22 cellular contexts compared by ENCODE assay signal in the genomic region with DNA sequence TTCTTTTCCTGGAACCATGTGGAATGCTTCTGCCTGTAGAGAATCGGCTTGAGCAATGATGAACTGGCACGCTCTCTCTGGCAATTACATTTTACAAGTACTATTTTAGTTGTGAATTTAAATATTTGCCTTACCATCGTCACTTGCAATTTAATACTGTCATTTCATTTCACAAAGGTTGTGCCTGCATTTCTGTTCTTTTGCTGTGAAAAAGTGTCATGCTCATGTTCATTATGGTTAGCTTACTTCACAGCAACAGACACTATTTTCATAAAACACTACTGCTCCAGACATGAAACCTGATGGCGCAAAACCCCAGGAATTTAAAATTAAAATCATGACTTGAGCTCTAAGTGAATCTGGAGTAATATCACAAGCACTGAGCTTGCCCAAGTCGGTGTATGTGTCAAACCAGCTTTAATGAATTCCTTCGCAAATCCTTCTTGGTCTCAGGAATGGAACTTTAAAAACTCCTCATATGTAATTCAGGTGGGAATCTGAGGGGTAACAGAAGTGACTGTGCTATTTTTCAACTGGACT. TPM values are rescaled to one million over a fixed set of nuclear protein-coding genes. Genes with fewer than 3 reads are reported as not detected.
"Had no signal": no experiment of that assay in that cellular context is flagged by ENCODE, and none has a peak within 500 bp of the region (broad histone marks: within the 10 kb centered on the region; RNA-seq: fewer than 3 reads in every experiment).

No MANE protein-coding gene starts in this region.

- H3K4me1 ChIP-seq: neural progenitor cell, prostate gland had no signal

- H3K4me3 ChIP-seq: coronary artery, hepatocyte, mucosa of descending colon, neural progenitor cell, prostate gland, upper lobe of right lung had no signal

- H2AFZ ChIP-seq: hepatocyte, neural progenitor cell had no signal

- H3K27me3 Mint-ChIP-seq: activated CD4-positive, alpha-beta memory T cell treated with anti-CD3 and anti-CD28 coated beads, Interleukin-2, amount 10 ng/mL, durations not matched to agents 7 days and 5 days; activated CD8-positive, alpha-beta memory T cell treated with anti-CD3 and anti-CD28 coated beads, Interleukin-2, amount 10 ng/mL, durations not matched to agents 7 days and 5 days; central memory CD8-positive, alpha-beta T cell; naive B cell; stimulated activated memory B cell treated with anti-CD40 and anti-IgM and Interleukin-4, amounts not matched to agents 10 μg/mL and 1 μg/mL and 100 μg/mL, for 72 hours had no signal

- DNase-seq: activated CD4-positive, alpha-beta memory T cell treated with anti-CD3 and anti-CD28 coated beads, Interleukin-2, amount 10 ng/mL, durations not matched to agents 7 days and 5 days; activated CD4-positive, alpha-beta T cell treated with anti-CD3 and anti-CD28 coated beads for 48 hours; activated CD4-positive, CD25-positive, alpha-beta regulatory T cell; activated CD8-positive, alpha-beta memory T cell treated with anti-CD3 and anti-CD28 coated beads, Interleukin-2, amount 10 ng/mL, durations not matched to agents 7 days and 5 days; aorta; brain microvascular endothelial cell; effector CD4-positive, alpha-beta T cell; left cardiac atrium; mesenchymal stem cell; mucosa of descending colon; naive B cell; right cardiac atrium; stimulated activated CD4-positive, alpha-beta T cell treated with anti-CD3 and anti-CD28 coated beads, Interleukin-4, amount 100 ng/mL, for 24 hours; T-helper 9 cell; upper lobe of right lung had no signal

- H3K4me3 Mint-ChIP-seq: activated CD4-positive, alpha-beta memory T cell treated with anti-CD3 and anti-CD28 coated beads, Interleukin-2, amount 10 ng/mL, durations not matched to agents 7 days and 5 days; activated CD8-positive, alpha-beta memory T cell treated with anti-CD3 and anti-CD28 coated beads, Interleukin-2, amount 10 ng/mL, durations not matched to agents 7 days and 5 days; central memory CD8-positive, alpha-beta T cell; naive B cell; neural progenitor cell; stimulated activated memory B cell treated with anti-CD40 and anti-IgM and Interleukin-4, amounts not matched to agents 10 μg/mL and 1 μg/mL and 100 μg/mL, for 72 hours had no signal

- ATAC-seq: activated CD8-positive, alpha-beta memory T cell treated with anti-CD3 and anti-CD28 coated beads, Interleukin-2, amount 10 ng/mL, durations not matched to agents 7 days and 5 days; left cardiac atrium; mucosa of descending colon; right cardiac atrium; stimulated activated memory B cell treated with anti-CD40 and anti-IgM and Interleukin-4, amounts not matched to agents 10 μg/mL and 1 μg/mL and 100 μg/mL, for 72 hours; upper lobe of right lung had no signal

- H3K27ac Mint-ChIP-seq: activated CD4-positive, alpha-beta memory T cell treated with anti-CD3 and anti-CD28 coated beads, Interleukin-2, amount 10 ng/mL, durations not matched to agents 7 days and 5 days; activated CD8-positive, alpha-beta memory T cell treated with anti-CD3 and anti-CD28 coated beads, Interleukin-2, amount 10 ng/mL, durations not matched to agents 7 days and 5 days; neural progenitor cell; stimulated activated memory B cell treated with anti-CD40 and anti-IgM and Interleukin-4, amounts not matched to agents 10 μg/mL and 1 μg/mL and 100 μg/mL, for 72 hours had no signal

- H3K4me1 Mint-ChIP-seq: central memory CD8-positive, alpha-beta T cell; naive B cell; stimulated activated memory B cell treated with anti-CD40 and anti-IgM and Interleukin-4, amounts not matched to agents 10 μg/mL and 1 μg/mL and 100 μg/mL, for 72 hours had no signal

- H3K4me2 ChIP-seq: hepatocyte, neural progenitor cell had no signal

- H3K79me2 ChIP-seq: hepatocyte had no signal

- H3K9me3 ChIP-seq: mucosa of descending colon, prostate gland, upper lobe of right lung had no signal

- H3K9ac ChIP-seq: neural progenitor cell had no signal

- H3K9me3 Mint-ChIP-seq: activated CD4-positive, alpha-beta memory T cell treated with anti-CD3 and anti-CD28 coated beads, Interleukin-2, amount 10 ng/mL, durations not matched to agents 7 days and 5 days; central memory CD8-positive, alpha-beta T cell; naive B cell; neural progenitor cell; stimulated activated memory B cell treated with anti-CD40 and anti-IgM and Interleukin-4, amounts not matched to agents 10 μg/mL and 1 μg/mL and 100 μg/mL, for 72 hours had no signal

- H3K27ac ChIP-seq: brain microvascular endothelial cell, coronary artery, neural progenitor cell, prostate gland, upper lobe of right lung had no signal

- H3K27me3 ChIP-seq: brain microvascular endothelial cell, hepatocyte, neural progenitor cell, upper lobe of right lung had no signal

RNA-seq across cellular contexts. Expression of gene EMILIN3, which starts 59.8 kb away (rescaled TPM):
- total RNA-seq: activated CD4-positive, alpha-beta memory T cell treated with anti-CD3 and anti-CD28 coated beads, Interleukin-2, amount 10 ng/mL, durations not matched to agents 7 days and 5 days; activated CD8-positive, alpha-beta memory T cell treated with anti-CD3 and anti-CD28 coated beads, Interleukin-2, amount 10 ng/mL, durations not matched to agents 7 days and 5 days; osteoblast; upper lobe of right lung had no signal
